ENCODE assay signal across 8 cellular contexts in the genomic region with DNA sequence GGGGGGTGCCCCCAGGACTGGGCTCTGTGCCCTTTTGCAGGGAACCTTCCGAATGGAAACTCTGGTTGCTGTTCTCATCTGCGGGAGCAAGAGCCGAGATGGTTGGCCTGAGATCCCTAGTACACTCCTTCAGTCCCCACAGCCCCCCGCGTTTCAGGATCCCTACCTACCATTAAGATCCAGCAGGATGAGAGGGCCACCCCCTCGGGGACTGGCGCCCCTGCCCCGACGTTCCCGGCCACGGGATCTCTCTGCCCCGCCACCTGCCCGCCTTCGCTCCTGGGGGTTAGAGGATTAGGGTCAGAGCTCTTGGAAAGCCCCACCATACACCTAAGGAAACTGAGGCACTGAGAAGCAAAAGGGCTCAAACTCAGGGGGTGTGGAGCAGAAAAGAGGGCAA. TPM values are rescaled to one million over a fixed set of nuclear protein-coding genes. Genes with fewer than 3 reads are reported as not detected.
A peak's percentile ranks its signal among the peaks of the same experiment; 100 is the strongest.
DNase-seq lines count a peak whose midpoint lies in the region; ATAC-seq and TF ChIP-seq lines count a peak whose summit lies in the region.

No MANE protein-coding gene starts in this region.

- CTCF ChIA-PET in HCT116 (lab: Charles Lee): no interaction called here

- H4K20me1 ChIP-seq in HCT116 (ENCODE audit: insufficient read depth): no peaks in the 10 kb centered on the region

- ATAC-seq in HCT116 (no peak), GM19395 (IDR thresholded peaks at IDR 0.05; ENCODE audit: unreplicated experiment) (no peak)

- H3K4me1 ChIP-seq in HCT116 (ENCODE audit: control insufficient read depth in 1 of 2, insufficient read depth in 2 of 2, low read length in 2 of 2) (peaks cover 25 to 48% of the 10 kb centered on the region in 2 experiments), breast epithelium (peaks cover 0 to 3% of the 10 kb centered on the region in 2 donors), mucosa of stomach (ENCODE audit: control insufficient read depth, insufficient read depth, low read length) (peaks cover 45% of the 10 kb centered on the region)

- DNase-seq in HCT116 (ENCODE audit: low read depth, low spot score) (no peak), breast epithelium (ENCODE audit: low spot score in 2 of 2) (no peak), head of caudate nucleus (no peak), NCI-H748 (lab: John Stamatoyannopoulos, UW; ENCODE audit: unreplicated experiment) (no peak)
- no peak for DNase-seq in stimulated activated CD4-positive, alpha-beta T cell treated with anti-CD3 and anti-CD28 coated beads, Interleukin-2, amount 100 ng/mL, for 24 hours

- TF ChIP-seq CTCF in 22Rv1 (IDR thresholded peaks at IDR 0.05) (no peak), HCT116 (IDR thresholded peaks at IDR 0.05 in 2 of 3, conservative IDR thresholded peaks at IDR 0.05 in 1 of 3; ENCODE audit: borderline replicate concordance in 1 of 3, insufficient read depth in 1 of 3, low read depth in 2 of 3, low read length in 2 of 3) (no peak), breast epithelium (IDR thresholded peaks at IDR 0.05) (no peak)

- H3K9me2 ChIP-seq in HCT116 (ENCODE audit: insufficient read depth): no peaks in the 10 kb centered on the region

- POLR2A ChIA-PET in HCT116 (lab: Charles Lee): interaction anchor here (0.6 to 0.7 kb wide), 2 partner anchors 47 to 371 kb away, joined by 3 read pairs; no protein-coding TSS in a partner anchor

- peak overlapping the region; percentile 97 for H3K4me2 ChIP-seq in HCT116 (ENCODE audit: low read length)

- H3K79me2 ChIP-seq in HCT116 (ENCODE audit: insufficient read depth, low read length): peaks cover 15% of the 10 kb centered on the region

- no peak for TF ChIP-seq RAD21 in HCT116 (IDR thresholded peaks at IDR 0.05; ENCODE audit: low read depth)

- no peak overlapping the region for H2AFZ ChIP-seq in HCT116 (ENCODE audit: low read depth, low read length, poor library complexity, severe bottlenecking)

- H3K27ac ChIP-seq in 22Rv1 (peak overlapping the region; percentile 94), HCT116 (ENCODE audit: low read depth, low read length) (peak overlapping the region; percentile 98), breast epithelium (peak overlapping the region in 1 of 2 donors; percentile 15)

- intact Hi-C loops in HCT116 (cut with micrococcal nuclease): no loop called here
- intact Hi-C loops in breast epithelium (cut with DNase I; ENCODE audit: low total_unique reads): no loop called here
- intact Hi-C loops in head of caudate nucleus (cut with DNase I): no loop called here

- H3K4me3 ChIP-seq in HCT116 (replicated peaks in 1 of 2; ENCODE audit: low read depth in 1 of 2, low read length in 2 of 2) (peak overlapping the region; percentile 91 to 93), breast epithelium (peak overlapping the region in 2 of 3 donors; percentile 79 to 82), mucosa of stomach (ENCODE audit: low read length) (no peak overlapping the region)

- RAD21 ChIA-PET in HCT116 (lab: Charles Lee; ENCODE audit: low non-redundant PET in 1 of 2, low total read pairs in 2 of 2, uncharacterized antibody in 2 of 2, unreplicated experiment in 2 of 2): no interaction called here

- H3K9me3 ChIP-seq in HCT116 (ENCODE audit: control insufficient read depth in 1 of 2, insufficient read depth in 1 of 2, low read depth in 1 of 2, low read length in 2 of 2): no peaks in the 10 kb centered on the region
- no peaks in the 10 kb centered on the region for H3K9me3 ChIP-seq in breast epithelium
- no peaks in the 10 kb centered on the region for H3K9me3 ChIP-seq in mucosa of stomach (ENCODE audit: control insufficient read depth, low read length)

- peaks cover 13 to 15% of the 10 kb centered on the region in 2 experiments; a peak in 3 of 4 replicates for H3K36me3 ChIP-seq in HCT116 (ENCODE audit: control insufficient read depth in 1 of 2, insufficient read depth in 2 of 2, low read length in 2 of 2)
- H3K36me3 ChIP-seq in breast epithelium: no peaks in the 10 kb centered on the region
- H3K36me3 ChIP-seq in mucosa of stomach (ENCODE audit: control insufficient read depth, insufficient read depth, low read length): no peaks in the 10 kb centered on the region

- TF ChIP-seq POLR2A in HCT116 (IDR thresholded peaks at IDR 0.05; ENCODE audit: borderline replicate concordance, extremely low read depth, insufficient read depth, insufficient read length): no peak
- no peak for TF ChIP-seq POLR2A in breast epithelium (IDR thresholded peaks at IDR 0.05)

- H3K9ac ChIP-seq in HCT116 (ENCODE audit: low read length): peak overlapping the region; percentile 90
- H3K9ac ChIP-seq in mucosa of stomach (ENCODE audit: low read length): peak overlapping the region; percentile 76

- BruUV-seq in HCT116 (replicated peaks; lab: Mats Ljungman, UMichigan): TSS peak; percentile 35

- H3K27me3 ChIP-seq in HCT116 (ENCODE audit: insufficient read depth, low read length) (no peaks in the 10 kb centered on the region), breast epithelium (no peaks in the 10 kb centered on the region), mucosa of stomach (ENCODE audit: control insufficient read depth, insufficient read depth, low read length) (no peaks in the 10 kb centered on the region)

TF ChIP-seq in HCT116, 20 proteins besides CTCF, POLR2A, EP300 and RAD21 (continues in another document):
- TF ChIP-seq ZBTB33 (IDR thresholded peaks at IDR 0.05; ENCODE audit: extremely low read depth, insufficient replicate concordance, low read length) (no peak), ZNF274 (IDR thresholded peaks at IDR 0.05; ENCODE audit: low read depth, low read length) (no peak), SIN3A (IDR thresholded peaks at IDR 0.05; ENCODE audit: low read depth) (no peak), CEBPB (IDR thresholded peaks at IDR 0.05; ENCODE audit: low read depth) (no peak), CBX3 (IDR thresholded peaks at IDR 0.05; ENCODE audit: low read depth) (no peak), SP1 (IDR thresholded peaks at IDR 0.05; ENCODE audit: low read depth) (no peak), ELF1 (IDR thresholded peaks at IDR 0.05; ENCODE audit: borderline replicate concordance, low read depth) (no peak), ZFX (IDR thresholded peaks at IDR 0.05) (no peak), FOSL1 (IDR thresholded peaks at IDR 0.05; ENCODE audit: low read depth) (no peak), SRF (IDR thresholded peaks at IDR 0.05; ENCODE audit: low read depth) (no peak), POLR2AphosphoS5 (IDR thresholded peaks at IDR 0.05; ENCODE audit: low read depth, low read length) (no peak), YY1 (IDR thresholded peaks at IDR 0.05; ENCODE audit: extremely low read depth, insufficient replicate concordance, low read depth, low read length) (no peak), MAX (IDR thresholded peaks at IDR 0.05) (no peak)
- TF ChIP-seq, protein P1, sequence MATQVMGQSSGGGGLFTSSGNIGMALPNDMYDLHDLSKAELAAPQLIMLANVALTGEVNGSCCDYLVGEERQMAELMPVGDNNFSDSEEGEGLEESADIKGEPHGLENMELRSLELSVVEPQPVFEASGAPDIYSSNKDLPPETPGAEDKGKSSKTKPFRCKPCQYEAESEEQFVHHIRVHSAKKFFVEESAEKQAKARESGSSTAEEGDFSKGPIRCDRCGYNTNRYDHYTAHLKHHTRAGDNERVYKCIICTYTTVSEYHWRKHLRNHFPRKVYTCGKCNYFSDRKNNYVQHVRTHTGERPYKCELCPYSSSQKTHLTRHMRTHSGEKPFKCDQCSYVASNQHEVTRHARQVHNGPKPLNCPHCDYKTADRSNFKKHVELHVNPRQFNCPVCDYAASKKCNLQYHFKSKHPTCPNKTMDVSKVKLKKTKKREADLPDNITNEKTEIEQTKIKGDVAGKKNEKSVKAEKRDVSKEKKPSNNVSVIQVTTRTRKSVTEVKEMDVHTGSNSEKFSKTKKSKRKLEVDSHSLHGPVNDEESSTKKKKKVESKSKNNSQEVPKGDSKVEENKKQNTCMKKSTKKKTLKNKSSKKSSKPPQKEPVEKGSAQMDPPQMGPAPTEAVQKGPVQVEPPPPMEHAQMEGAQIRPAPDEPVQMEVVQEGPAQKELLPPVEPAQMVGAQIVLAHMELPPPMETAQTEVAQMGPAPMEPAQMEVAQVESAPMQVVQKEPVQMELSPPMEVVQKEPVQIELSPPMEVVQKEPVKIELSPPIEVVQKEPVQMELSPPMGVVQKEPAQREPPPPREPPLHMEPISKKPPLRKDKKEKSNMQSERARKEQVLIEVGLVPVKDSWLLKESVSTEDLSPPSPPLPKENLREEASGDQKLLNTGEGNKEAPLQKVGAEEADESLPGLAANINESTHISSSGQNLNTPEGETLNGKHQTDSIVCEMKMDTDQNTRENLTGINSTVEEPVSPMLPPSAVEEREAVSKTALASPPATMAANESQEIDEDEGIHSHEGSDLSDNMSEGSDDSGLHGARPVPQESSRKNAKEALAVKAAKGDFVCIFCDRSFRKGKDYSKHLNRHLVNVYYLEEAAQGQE (IDR thresholded peaks at IDR 0.05; ENCODE audit: low read depth): no peak

RNA-seq across cellular contexts. Expression of gene BCL7C, which starts 1.2 kb away (rescaled TPM):
- total RNA-seq in HCT116 (2021; ENCODE audit: unreplicated experiment): 44.9 TPM
- polyA plus RNA-seq in HCT116 (2012): 24.2 and 30.9 TPM in 2 replicates
- 10 to 100 TPM; 29.4 to 47.2 (median 36.2) TPM for total RNA-seq in breast epithelium

RNA-seq across cellular contexts. Expression of gene CTF1, which starts 3.7 kb away (rescaled TPM):
- total RNA-seq in HCT116 (2021; ENCODE audit: unreplicated experiment) (1.4 TPM), breast epithelium (1 to 10 TPM; 2.6 to 4.5 (median 3.4) TPM)
- polyA plus RNA-seq in HCT116 (2012): 2.2 and 3.3 TPM in 2 replicates

RNA-seq across cellular contexts. Expression of gene FBXL19, which starts 30.7 kb away (rescaled TPM):
- 45.2 TPM for total RNA-seq in HCT116 (2021; ENCODE audit: unreplicated experiment)
- polyA plus RNA-seq in HCT116 (2012): 25.3 and 26.6 TPM in 2 replicates
- total RNA-seq in breast epithelium: 10 to 100 TPM in 1 of 3 donors, 1 to 10 TPM in 2; 4.5 to 12.7 (median 9.2) TPM

RNA-seq across cellular contexts. Expression of gene ORAI3, which starts 56.2 kb away (rescaled TPM):
- total RNA-seq in HCT116 (2021; ENCODE audit: unreplicated experiment) (9.0 TPM), breast epithelium (10 to 100 TPM; 20.0 to 40.5 (median 25.9) TPM)
- polyA plus RNA-seq in HCT116 (2012): 8.1 and 8.7 TPM in 2 replicates
